1 cellular context compared by ENCODE assay signal in genomic region chr17:41688641-41689496, GRCh38.
TF ChIP-seq lines count a peak whose summit lies in the region.

Gene EIF1, plus strand, starts transcription at chr17:41688885. Its CDS starts 154 bp downstream, at chr17:41689039.

TF ChIP-seq in HepG2, 621 proteins besides CTCF, POLR2A, EP300 and RAD21 (continued from another document and continues in another):
- TF ChIP-seq BCLAF1 (IDR thresholded peaks at IDR 0.05) (no peak), NRL (CRISPR knock-in tag; IDR thresholded peaks at IDR 0.05; ENCODE audit: borderline replicate concordance) (peak; percentile 99), PBX2 (CRISPR knock-in tag; IDR thresholded peaks at IDR 0.05) (peak; percentile 96), ZGPAT (CRISPR knock-in tag; IDR thresholded peaks at IDR 0.05) (peak; percentile 74; the same call in 1 of the 2 replicates), DZIP1 (CRISPR knock-in tag; IDR thresholded peaks at IDR 0.05) (peak; percentile 96), TERF1 (CRISPR knock-in tag; IDR thresholded peaks at IDR 0.05) (peak; percentile 92; the same call in 1 of the 2 replicates), FLYWCH1 (CRISPR knock-in tag; IDR thresholded peaks at IDR 0.05) (no peak), CREB1 (IDR thresholded peaks at IDR 0.05) (peak; percentile 100), CREB1 (CRISPR knock-in tag; IDR thresholded peaks at IDR 0.05) (peak; percentile 98), BORCS8-MEF2B (CRISPR knock-in tag; IDR thresholded peaks at IDR 0.05) (peak; percentile 98), ZNF121 (CRISPR knock-in tag; IDR thresholded peaks at IDR 0.05) (peak; percentile 63; the same call in 1 of the 2 replicates), E2F5 (CRISPR knock-in tag; conservative IDR thresholded peaks at IDR 0.05) (peak; percentile 10; the same call in 1 of the 2 replicates), RXRB (CRISPR knock-in tag; IDR thresholded peaks at IDR 0.05; ENCODE audit: borderline replicate concordance) (peak; percentile 75), CCDC6 (CRISPR knock-in tag; IDR thresholded peaks at IDR 0.05) (peak; percentile 69; the same call in 1 of the 2 replicates), ZNF577 (CRISPR knock-in tag; IDR thresholded peaks at IDR 0.05; ENCODE audit: borderline replicate concordance, low read depth) (peak; percentile 87), ZSCAN31 (CRISPR knock-in tag; IDR thresholded peaks at IDR 0.05; ENCODE audit: low read depth) (peak; percentile 90), ZNF770 (CRISPR knock-in tag; IDR thresholded peaks at IDR 0.05) (peak; percentile 78), PHF5A (CRISPR knock-in tag; IDR thresholded peaks at IDR 0.05; ENCODE audit: low read depth, unreplicated experiment) (no peak), ZNF776 (CRISPR knock-in tag; IDR thresholded peaks at IDR 0.05) (peak; percentile 90), ZNF660 (CRISPR knock-in tag; IDR thresholded peaks at IDR 0.05; ENCODE audit: borderline replicate concordance, low read depth) (no peak; the same call in 1 of the 2 replicates), RORA (CRISPR knock-in tag; IDR thresholded peaks at IDR 0.05) (no peak), HOXA3 (CRISPR knock-in tag; IDR thresholded peaks at IDR 0.05) (peak; percentile 97), ZNF362 (CRISPR knock-in tag; IDR thresholded peaks at IDR 0.05; ENCODE audit: borderline replicate concordance) (peak; percentile 14; the same call in 1 of the 2 replicates), ZNF567 (CRISPR knock-in tag; IDR thresholded peaks at IDR 0.05; ENCODE audit: borderline replicate concordance) (peak; percentile 32), SCMH1 (CRISPR knock-in tag; IDR thresholded peaks at IDR 0.05; ENCODE audit: borderline replicate concordance) (no peak), CAMTA2 (CRISPR knock-in tag; IDR thresholded peaks at IDR 0.05; ENCODE audit: borderline replicate concordance) (0 out of 2 replicates have a peak, but pooled peaks have one; percentile 70), PHF8 (CRISPR knock-in tag; IDR thresholded peaks at IDR 0.05) (peak; percentile 92), ZNF615 (CRISPR knock-in tag; IDR thresholded peaks at IDR 0.05; ENCODE audit: borderline replicate concordance) (peak; percentile 39; the same call in 1 of the 2 replicates), ZNF652 (CRISPR knock-in tag; IDR thresholded peaks at IDR 0.05; ENCODE audit: borderline replicate concordance, low read depth) (0 out of 2 replicates have a peak, but pooled peaks have one; percentile 10), KLF9 (CRISPR knock-in tag; IDR thresholded peaks at IDR 0.05; ENCODE audit: low read depth) (no peak), PRDM15 (CRISPR knock-in tag; IDR thresholded peaks at IDR 0.05) (no peak), SOX5 (CRISPR knock-in tag; IDR thresholded peaks at IDR 0.05; ENCODE audit: borderline replicate concordance) (no peak), ATM (IDR thresholded peaks at IDR 0.05; ENCODE audit: borderline replicate concordance) (no peak), FOXK1 (CRISPR knock-in tag; IDR thresholded peaks at IDR 0.05; ENCODE audit: borderline replicate concordance, low read depth) (peak; percentile 94), MED13 (CRISPR knock-in tag; IDR thresholded peaks at IDR 0.05) (peak; percentile 82; the same call in 1 of the 2 replicates), GRHL1 (CRISPR knock-in tag; conservative IDR thresholded peaks at IDR 0.05) (no peak), SRSF1 (optimal IDR thresholded peaks at IDR 0.05; ENCODE audit: low read depth, low read length) (peak; percentile 99), ZNF264 (CRISPR knock-in tag; IDR thresholded peaks at IDR 0.05) (no peak; the same call in 1 of the 2 replicates), ZNF691 (CRISPR knock-in tag; IDR thresholded peaks at IDR 0.05; ENCODE audit: borderline replicate concordance, low read depth) (peak; percentile 90)
